Comparison of ENCODE assay signal across 15 cellular contexts in genomic region chr6:36980129-36980528, GRCh38. TPM values are rescaled to one million over a fixed set of nuclear protein-coding genes. Genes with fewer than 3 reads are reported as not detected.
A peak's percentile ranks its signal among the peaks of the same experiment; 100 is the strongest.
DNase-seq lines count a peak whose midpoint lies in the region; ATAC-seq and TF ChIP-seq lines count a peak whose summit lies in the region.
"Had no signal": no experiment of that assay in that cellular context is flagged by ENCODE, and none has a peak within 500 bp of the region (broad histone marks: within the 10 kb centered on the region; RNA-seq: fewer than 3 reads in every experiment).

No MANE protein-coding gene starts in this region.

- H3K36me3 ChIP-seq in KOPT-K1 (ENCODE audit: insufficient read depth, low read length) (peaks cover 89% of the 10 kb centered on the region), left ventricle myocardium inferior (peaks cover 41% of the 10 kb centered on the region), smooth muscle cell (ENCODE audit: low read depth) (no peaks in the 10 kb centered on the region)

- POLR2A ChIA-PET in activated CD4-positive, alpha-beta T cell treated with anti-CD3 and anti-CD28 coated beads, Interleukin-2, amount 10 ng/mL, durations not matched to agents 7 days and 5 days (lab: Charles Lee), result no interaction called here

- no peak overlapping the region for H3K9ac ChIP-seq in smooth muscle cell (ENCODE audit: low read depth)

- peaks cover 90% of the 10 kb centered on the region for H4K20me1 ChIP-seq in smooth muscle cell (ENCODE audit: low read depth)

- peaks cover 5% of the 10 kb centered on the region for H3F3A ChIP-seq in smooth muscle cell (ENCODE audit: low read depth)

- peaks cover 71% of the 10 kb centered on the region for H3K79me2 ChIP-seq in smooth muscle cell (ENCODE audit: low read depth)

- H3K4me3 ChIP-seq in left ventricle myocardium inferior (no peak overlapping the region), smooth muscle cell (no peak overlapping the region)
- H3K4me3 ChIP-seq: tibial artery had no signal

- no peak overlapping the region for H3K4me3 Mint-ChIP-seq in activated CD4-positive, alpha-beta T cell treated with anti-CD3 and anti-CD28 coated beads, Interleukin-2, amount 10 ng/mL, durations not matched to agents 7 days and 5 days
- H3K4me3 Mint-ChIP-seq: natural killer cell had no signal

- H3K27ac ChIP-seq in KOPT-K1 (ENCODE audit: low read depth, low read length, poor library complexity, severe bottlenecking), result peak overlapping the region; percentile 9
- H3K27ac ChIP-seq in left ventricle myocardium inferior (replicated peaks), result peak overlapping the region; percentile 85
- H3K27ac ChIP-seq in smooth muscle cell (ENCODE audit: low read depth), result peak overlapping the region; percentile 11
- H3K27ac ChIP-seq: brain microvascular endothelial cell, tibial artery had no signal

- TF ChIP-seq CTCF in left ventricle myocardium inferior (IDR thresholded peaks at IDR 0.05; ENCODE audit: borderline replicate concordance), result no peak
- TF ChIP-seq CTCF in smooth muscle cell (IDR thresholded peaks at IDR 0.05; ENCODE audit: borderline replicate concordance, insufficient read depth, poor library complexity, severe bottlenecking), result no peak
- TF ChIP-seq CTCF in GM20000 (IDR thresholded peaks at IDR 0.05; ENCODE audit: extremely low read depth, missing control alignments), result no peak

- H3K27me3 ChIP-seq in left ventricle myocardium inferior (ENCODE audit: low read depth) (no peaks in the 10 kb centered on the region), smooth muscle cell (ENCODE audit: low read depth) (no peaks in the 10 kb centered on the region)
- H3K27me3 ChIP-seq: brain microvascular endothelial cell, tibial artery had no signal

- peaks cover 47% of the 10 kb centered on the region for H3K36me3 Mint-ChIP-seq in activated CD4-positive, alpha-beta T cell treated with anti-CD3 and anti-CD28 coated beads, Interleukin-2, amount 10 ng/mL, durations not matched to agents 7 days and 5 days (ENCODE audit: low read depth)
- H3K36me3 Mint-ChIP-seq: natural killer cell had no signal

- H3K9me3 Mint-ChIP-seq in activated CD4-positive, alpha-beta T cell treated with anti-CD3 and anti-CD28 coated beads, Interleukin-2, amount 10 ng/mL, durations not matched to agents 7 days and 5 days, result no peaks in the 10 kb centered on the region
- H3K9me3 Mint-ChIP-seq: natural killer cell had no signal

- no peaks in the 10 kb centered on the region for H3K27me3 Mint-ChIP-seq in activated CD4-positive, alpha-beta T cell treated with anti-CD3 and anti-CD28 coated beads, Interleukin-2, amount 10 ng/mL, durations not matched to agents 7 days and 5 days

- H3K9me3 ChIP-seq in KOPT-K1 (ENCODE audit: insufficient read depth, low read length, poor library complexity, severe bottlenecking) (no peaks in the 10 kb centered on the region), left ventricle myocardium inferior (replicated peaks) (no peaks in the 10 kb centered on the region), smooth muscle cell (replicated peaks; ENCODE audit: low read depth) (no peaks in the 10 kb centered on the region)
- H3K9me3 ChIP-seq: tibial artery had no signal

- no peak overlapping the region for H3K4me2 ChIP-seq in smooth muscle cell

- no peak for ATAC-seq in GM19397 (IDR thresholded peaks at IDR 0.05; ENCODE audit: unreplicated experiment)
- ATAC-seq: natural killer cell had no signal

- H3K4me1 Mint-ChIP-seq in activated CD4-positive, alpha-beta T cell treated with anti-CD3 and anti-CD28 coated beads, Interleukin-2, amount 10 ng/mL, durations not matched to agents 7 days and 5 days, result peaks cover 37% of the 10 kb centered on the region

- no peak overlapping the region for H2AFZ ChIP-seq in smooth muscle cell (ENCODE audit: low read depth)

- H3K4me1 ChIP-seq in left ventricle myocardium inferior (peaks cover 100% of the 10 kb centered on the region), smooth muscle cell (ENCODE audit: low read depth) (peaks cover 18% of the 10 kb centered on the region)

- peak overlapping the region; percentile 32 for H3K27ac Mint-ChIP-seq in activated CD4-positive, alpha-beta T cell treated with anti-CD3 and anti-CD28 coated beads, Interleukin-2, amount 10 ng/mL, durations not matched to agents 7 days and 5 days

- WGBS in smooth muscle cell (ENCODE audit: low lambda C conversion rate), result 94% methylated on average over 6 of the region's 6 CpGs

- no peak for DNase-seq in activated CD4-positive, alpha-beta T cell treated with anti-CD3 and anti-CD28 coated beads, Interleukin-2, amount 10 ng/mL, durations not matched to agents 7 days and 5 days
- no peak for DNase-seq in activated CD4-positive, alpha-beta T cell treated with anti-CD3 and anti-CD28 coated beads for 48 hours
- DNase-seq in left ventricle myocardium inferior (no peak), smooth muscle cell (lab: John Stamatoyannopoulos, UW; ENCODE audit: unreplicated experiment) (no peak), putamen (ENCODE audit: low spot score) (no peak), GM20000 (ENCODE audit: low spot score) (no peak)
- DNase-seq: activated T-cell treated with anti-CD3 and anti-CD28 coated beads, Interleukin-2, amount 50 U/mL, for 1 hour; brain microvascular endothelial cell; natural killer cell; small intestine; tibial artery had no signal

- intact Hi-C loops in left ventricle myocardium inferior (cut with micrococcal nuclease), result no loop called here

- CTCF ChIA-PET in activated CD4-positive, alpha-beta T cell treated with anti-CD3 and anti-CD28 coated beads, Interleukin-2, amount 10 ng/mL, durations not matched to agents 7 days and 5 days (lab: Charles Lee), result no interaction called here

RNA-seq across cellular contexts. Expression of gene MTCH1, which starts 5.9 kb away (rescaled TPM):
- 100 to 1,000 TPM in 1 of 2 experiments, 10 to 100 TPM in 1; 94.7 to 107 TPM for total RNA-seq in activated CD4-positive, alpha-beta T cell treated with anti-CD3 and anti-CD28 coated beads, Interleukin-2, amount 10 ng/mL, durations not matched to agents 7 days and 5 days
- 162 TPM for total RNA-seq in left ventricle myocardium inferior
- 200 and 225 TPM in 2 replicates for total RNA-seq in smooth muscle cell
- 441 and 517 TPM in 2 replicates for polyA plus RNA-seq in smooth muscle cell

RNA-seq across cellular contexts. Expression of gene FGD2, which starts 25.3 kb away (rescaled TPM):
- 1 to 10 TPM; 1.5 to 2.1 TPM for total RNA-seq in activated CD4-positive, alpha-beta T cell treated with anti-CD3 and anti-CD28 coated beads, Interleukin-2, amount 10 ng/mL, durations not matched to agents 7 days and 5 days
- 6.0 TPM for total RNA-seq in left ventricle myocardium inferior
- total RNA-seq in smooth muscle cell, result not detected in 2 replicates
- not detected in 2 replicates for polyA plus RNA-seq in smooth muscle cell

RNA-seq across cellular contexts. Expression of gene PI16, which starts 25.6 kb away (rescaled TPM):
- 10 to 100 TPM; 13.5 to 15.1 TPM for total RNA-seq in activated CD4-positive, alpha-beta T cell treated with anti-CD3 and anti-CD28 coated beads, Interleukin-2, amount 10 ng/mL, durations not matched to agents 7 days and 5 days
- total RNA-seq in left ventricle myocardium inferior, result 25.9 TPM
- total RNA-seq in smooth muscle cell, result 1.2 and 4.1 TPM in 2 replicates
- polyA plus RNA-seq in smooth muscle cell, result 7.2 and 9.6 TPM in 2 replicates
- total RNA-seq: kidney epithelial cell, SK-MEL-5 had no signal

Comparison
In these comparisons a context has a peak if more than half of its experiments do, and no peak if none do; other contexts are left out.
1. H3K27ac ChIP-seq: peak in every context shown above with its lines; median percentile 85 in left ventricle myocardium inferior; 11 in smooth muscle cell; 9 in KOPT-K1.